Comparison of ENCODE assay signal across 34 cellular contexts in genomic region chr7:32395168-32395567, GRCh38.
"Had no signal": no experiment of that assay in that cellular context is flagged by ENCODE, and none has a peak within 500 bp of the region (broad histone marks: within the 10 kb centered on the region; RNA-seq: fewer than 3 reads in every experiment).

No MANE protein-coding gene starts in this region.

- H3K4me3 ChIP-seq: MG63 had no signal

- H3K9ac ChIP-seq: KMS-11 had no signal

- H3K9me3 ChIP-seq: MG63 had no signal

- H3K36me3 ChIP-seq: MG63 had no signal

- H3K27ac ChIP-seq: KMS-11 had no signal

- DNase-seq: Karpas-422, Kasumi-1, KG1, MG63, MM.1S, MV-4-11, NCI-H1048, NCI-H1092, NCI-H1092 treated with DMSO at 0.1 percent for 48 hours, NCI-H1105, NCI-H1105 treated with DMSO at 0.1 percent for 48 hours, NCI-H1417, NCI-H1417 treated with DMSO at 0.1 percent for 48 hours, NCI-H1436, NCI-H1436 treated with DMSO at 0.1 percent for 48 hours, NCI-H146, NCI-H1694, NCI-H1694 treated with DMSO at 0.1 percent for 48 hours, NCI-H187, NCI-H187 treated with DMSO at 0.1 percent for 48 hours, NCI-H1930, NCI-H2029, NCI-H2029 treated with DMSO at 0.1 percent for 48 hours, NCI-H2081, NCI-H2081 treated with DMSO at 0.1 percent for 48 hours, NCI-H2107, NCI-H2171, NCI-H2171 treated with DMSO at 0.1 percent for 48 hours, NCI-H226, NCI-H345, NCI-H446, NCI-H446 treated with DMSO at 0.1 percent for 48 hours, NCI-H510A had no signal

- H3K4me2 ChIP-seq: KMS-11 had no signal
